8 cellular contexts compared by ENCODE assay signal in genomic region chr6:158703840-158704822, GRCh38. TPM values are rescaled to one million over a fixed set of nuclear protein-coding genes. Genes with fewer than 3 reads are reported as not detected.
A peak's percentile ranks its signal among the peaks of the same experiment; 100 is the strongest.
DNase-seq lines count a peak whose midpoint lies in the region; ATAC-seq and TF ChIP-seq lines count a peak whose summit lies in the region.

No MANE protein-coding gene starts in this region.

- peak overlapping the region; percentile 45 for H3K4me3 Mint-ChIP-seq in activated CD4-positive, alpha-beta T cell treated with anti-CD3 and anti-CD28 coated beads for 36 hours

- no peaks in the 10 kb centered on the region for H3K9me3 Mint-ChIP-seq in activated CD4-positive, alpha-beta T cell treated with anti-CD3 and anti-CD28 coated beads for 36 hours (ENCODE audit: low read depth)

- no peak overlapping the region for H3K27ac ChIP-seq in A673 (ENCODE audit: low read depth, low read length, poor library complexity, severe bottlenecking)
- peak overlapping the region; percentile 47 for H3K27ac ChIP-seq in colonic mucosa

- CTCF ChIA-PET in A673 (lab: Charles Lee), result no interaction called here
- CTCF ChIA-PET in activated CD4-positive, alpha-beta T cell treated with anti-CD3 and anti-CD28 coated beads for 36 hours (lab: Charles Lee), result interaction anchor here (0.6 to 3.5 kb wide), 10 partner anchors 13 to 630 kb away, joined by 3 to 11 read pairs (median 4); no protein-coding TSS in a partner anchor

- intact Hi-C loops in A673 (cut with micrococcal nuclease; ENCODE audit: unreplicated experiment) (loop anchor here (1.0 to 10.0 kb wide), 3 partner anchors 268 to 431 kb away; no protein-coding TSS in a partner anchor), colonic mucosa (cut with DNase I) (loop anchor here (5.0 to 10.0 kb wide), 2 partner anchors 111 to 268 kb away; partner anchors contain the start of gene EZR)
- intact Hi-C loops in activated CD4-positive, alpha-beta T cell treated with anti-CD3 and anti-CD28 coated beads for 36 hours (cut with DNase I, micrococcal nuclease), result loop anchor here (1.0 to 10.0 kb wide), 4 partner anchors 16 to 431 kb away; no protein-coding TSS in a partner anchor

- H3K27me3 Mint-ChIP-seq in activated CD4-positive, alpha-beta T cell treated with anti-CD3 and anti-CD28 coated beads for 36 hours, result no peaks in the 10 kb centered on the region

- H3K9me3 ChIP-seq in A673 (ENCODE audit: low read depth, low read length, poor library complexity, severe bottlenecking) (no peaks in the 10 kb centered on the region), colonic mucosa (no peaks in the 10 kb centered on the region)

- H3K4me3 ChIP-seq in A673 (ENCODE audit: low read depth, low read length, poor library complexity, severe bottlenecking) (peak overlapping the region; percentile 31), colonic mucosa (peak overlapping the region; percentile 38)

- H3K27ac Mint-ChIP-seq in activated CD4-positive, alpha-beta T cell treated with anti-CD3 and anti-CD28 coated beads for 36 hours, result no peak overlapping the region

- H3K4me1 ChIP-seq in A673 (ENCODE audit: insufficient read depth, low read length, poor library complexity, severe bottlenecking) (peaks cover 11% of the 10 kb centered on the region), colonic mucosa (peaks cover 8% of the 10 kb centered on the region)

- H3K9ac ChIP-seq in colonic mucosa (ENCODE audit: low read depth in 2 of 2, low read length in 2 of 2), result peak overlapping the region; percentile 41 to 71

- DNase-seq in A673 (ENCODE audit: low spot score), result peak; percentile 78
- peak; percentile 65 for DNase-seq in NCI-H2227 (lab: John Stamatoyannopoulos, UW; ENCODE audit: unreplicated experiment)
- peak; percentile 87 for DNase-seq in activated CD4-positive, alpha-beta T cell treated with anti-CD3 and anti-CD28 coated beads for 36 hours
- peak; percentile 91 for DNase-seq in colonic mucosa
- peak; percentile 83 for DNase-seq in left lobe of liver (ENCODE audit: low spot score)
- DNase-seq in stimulated activated CD4-positive, alpha-beta T cell treated with anti-CD3 and anti-CD28 coated beads, Interleukin-2, amount 100 ng/mL, for 4 hours (ENCODE audit: low read depth), result peak; percentile 66

- TF ChIP-seq CTCF in A673 (conservative IDR thresholded peaks at IDR 0.05; ENCODE audit: low read depth, low read length), result peak; percentile 99
- peak; percentile 99 for TF ChIP-seq CTCF in colonic mucosa (IDR thresholded peaks at IDR 0.05)

- peaks cover 31% of the 10 kb centered on the region for H3K36me3 Mint-ChIP-seq in activated CD4-positive, alpha-beta T cell treated with anti-CD3 and anti-CD28 coated beads for 36 hours (ENCODE audit: low read depth)

- BruUV-seq in A673 (replicated peaks; lab: Mats Ljungman, UMichigan), result no TSS peak

- H3K27me3 ChIP-seq in A673 (replicated peaks; ENCODE audit: insufficient read depth, low read depth, low read length, poor library complexity) (no peaks in the 10 kb centered on the region), colonic mucosa (no peaks in the 10 kb centered on the region)

- H3K36me3 ChIP-seq in A673 (ENCODE audit: insufficient read depth, low read length, poor library complexity, severe bottlenecking) (no peaks in the 10 kb centered on the region), colonic mucosa (no peaks in the 10 kb centered on the region)

- H3K4me1 Mint-ChIP-seq in activated CD4-positive, alpha-beta T cell treated with anti-CD3 and anti-CD28 coated beads for 36 hours, result peaks cover 13% of the 10 kb centered on the region

- ATAC-seq in GM18511 (IDR thresholded peaks at IDR 0.05; ENCODE audit: unreplicated experiment) (peak; percentile 95), HG03039 (IDR thresholded peaks at IDR 0.05; ENCODE audit: unreplicated experiment) (peak; percentile 89), left lobe of liver (peak; percentile 97)
- peak; percentile 93 for ATAC-seq in activated CD4-positive, alpha-beta T cell treated with anti-CD3 and anti-CD28 coated beads for 36 hours

- POLR2A ChIA-PET in A673 (lab: Charles Lee; ENCODE audit: low non-redundant PET), result no interaction called here
- POLR2A ChIA-PET in activated CD4-positive, alpha-beta T cell treated with anti-CD3 and anti-CD28 coated beads for 36 hours (lab: Charles Lee), result no interaction called here

RNA-seq across cellular contexts. Expression of gene SYTL3, which starts 54.3 kb away (rescaled TPM):
- total RNA-seq in A673 (2021), result 0.66 and 0.82 TPM in 2 replicates
- 100 to 1,000 TPM; 163 to 180 TPM for total RNA-seq in activated CD4-positive, alpha-beta T cell treated with anti-CD3 and anti-CD28 coated beads for 36 hours
- total RNA-seq in colonic mucosa, result 1 to 10 TPM; 1.1 to 3.1 TPM
- total RNA-seq in left lobe of liver, result 0.43 TPM

RNA-seq across cellular contexts. Expression of gene DYNLT1, which starts 59.6 kb away (rescaled TPM):
- 137 and 138 TPM in 2 replicates for total RNA-seq in A673 (2021)
- total RNA-seq in activated CD4-positive, alpha-beta T cell treated with anti-CD3 and anti-CD28 coated beads for 36 hours, result 100 to 1,000 TPM; 116 to 118 TPM
- total RNA-seq in colonic mucosa, result 100 to 1,000 TPM; 140 to 166 TPM
- total RNA-seq in left lobe of liver, result 29.9 TPM

Comparison
In these comparisons a context has a peak if more than half of its experiments do, and no peak if none do; other contexts are left out.
1. RNA of gene SYTL3, which starts 54.3 kb away (total RNA-seq): 163 to 180 TPM in activated CD4-positive, alpha-beta T cell treated with anti-CD3 and anti-CD28 coated beads for 36 hours; 1.1 to 3.1 TPM in colonic mucosa, 0.66 to 0.82 TPM in A673 and 0.43 TPM in left lobe of liver (single experiment); every median in the first group is over 10 times any median in the second.
2. Peak in every context shown above with its lines, with median percentiles within 50 percentile points of each other: DNase-seq and ATAC-seq.